In genomic region chr11:14974021-14974698, GRCh38 we compare ENCODE assay signal across 9 cellular contexts. TPM values are rescaled to one million over a fixed set of nuclear protein-coding genes. Genes with fewer than 3 reads are reported as not detected.
DNase-seq lines count a peak whose midpoint lies in the region; ATAC-seq and TF ChIP-seq lines count a peak whose summit lies in the region.
"Had no signal": no experiment of that assay in that cellular context is flagged by ENCODE, and none has a peak within 500 bp of the region (broad histone marks: within the 10 kb centered on the region; RNA-seq: fewer than 3 reads in every experiment).

No MANE protein-coding gene starts in this region.

- no peaks in the 10 kb centered on the region for H3K9me3 ChIP-seq in psoas muscle

- TF ChIP-seq CTCF in activated B cell treated with CpG ODN at 0.5 μM for 24 hours (IDR thresholded peaks at IDR 0.05) (no peak), glutamatergic neuron (IDR thresholded peaks at IDR 0.05; ENCODE audit: partially characterized antibody, unreplicated experiment) (no peak), psoas muscle (IDR thresholded peaks at IDR 0.05) (no peak)

- POLR2A ChIA-PET in activated B cell treated with CpG ODN at 0.5 μM for 24 hours (lab: Charles Lee) = interaction anchor here (0.6 to 2.0 kb wide), 4 partner anchors 82 to 395 kb away, joined by 3 to 8 read pairs (median 6); partner anchors contain the start of gene CYP2R1

- H3K36me3 Mint-ChIP-seq in activated B cell treated with CpG ODN at 0.5 μM for 24 hours (ENCODE audit: low read depth) (no peaks in the 10 kb centered on the region), glutamatergic neuron (ENCODE audit: unreplicated experiment) (no peaks in the 10 kb centered on the region)

- H3K27me3 ChIP-seq in psoas muscle (ENCODE audit: insufficient read depth in 3 of 3, low read length in 2 of 3) = peaks cover 3 to 71% (median 29%) of the 10 kb centered on the region in 3 donors

- peak; percentile 20 for ATAC-seq in GM18907 (IDR thresholded peaks at IDR 0.05; ENCODE audit: unreplicated experiment)
- no peak for ATAC-seq in activated B cell treated with CpG ODN at 0.5 μM for 24 hours (ENCODE audit: low read depth)
- ATAC-seq in psoas muscle = peak in 3 of 4 donors; percentile 37 to 57 (median 45)
- ATAC-seq in HG03135 (IDR thresholded peaks at IDR 0.05; ENCODE audit: unreplicated experiment) = no peak
- ATAC-seq in HG03175 (IDR thresholded peaks at IDR 0.05; ENCODE audit: unreplicated experiment) = no peak
- no peak for ATAC-seq in HG03520 (IDR thresholded peaks at IDR 0.05; ENCODE audit: unreplicated experiment)

- H3K9me3 Mint-ChIP-seq in activated B cell treated with CpG ODN at 0.5 μM for 24 hours = no peaks in the 10 kb centered on the region
- no peaks in the 10 kb centered on the region for H3K9me3 Mint-ChIP-seq in glutamatergic neuron (ENCODE audit: unreplicated experiment)

- intact Hi-C loops in activated B cell treated with CpG ODN at 0.5 μM for 24 hours (cut with micrococcal nuclease) = loop anchor here (1.0 to 5.0 kb wide), 5 partner anchors 32 to 1697 kb away; partner anchors contain the start of genes BMAL1 and CYP2R1
- intact Hi-C loops in psoas muscle (cut with DNase I) = loop anchor here (5.0 to 10.0 kb wide), 2 partner anchors 103 to 231 kb away; no protein-coding TSS in a partner anchor

- H3K4me1 ChIP-seq in psoas muscle = peaks cover 25% of the 10 kb centered on the region

- no peak for DNase-seq in activated B cell treated with CpG ODN at 0.5 μM for 24 hours
- DNase-seq in glutamatergic neuron = peak; percentile 33
- no peak for DNase-seq in psoas muscle
- DNase-seq in COR-L47 (lab: John Stamatoyannopoulos, UW) = no peak
- DNase-seq: NCI-H446 treated with DMSO at 0.1 percent for 48 hours had no signal

- CTCF ChIA-PET in activated B cell treated with CpG ODN at 0.5 μM for 24 hours (lab: Charles Lee) = interaction anchor here (0.9 to 4.1 kb wide), 4 partner anchors 32 to 821 kb away, joined by 3 to 23 read pairs (median 12); no protein-coding TSS in a partner anchor

- peaks cover 30% of the 10 kb centered on the region for H3K4me1 Mint-ChIP-seq in activated B cell treated with CpG ODN at 0.5 μM for 24 hours
- peaks cover 8% of the 10 kb centered on the region for H3K4me1 Mint-ChIP-seq in glutamatergic neuron (ENCODE audit: low read depth, unreplicated experiment)

- H3K4me3 ChIP-seq in psoas muscle = peak overlapping the region; percentile 54

- H3K27ac Mint-ChIP-seq in activated B cell treated with CpG ODN at 0.5 μM for 24 hours (no peak overlapping the region), glutamatergic neuron (ENCODE audit: unreplicated experiment) (no peak overlapping the region)

- WGBS in psoas muscle, 3 donors = 3 to 5% (median 3%) methylated on average over 40 of the region's 40 CpGs

- H3K27me3 Mint-ChIP-seq in activated B cell treated with CpG ODN at 0.5 μM for 24 hours (peaks cover 65% of the 10 kb centered on the region), glutamatergic neuron (ENCODE audit: unreplicated experiment) (peaks cover 28% of the 10 kb centered on the region)

- H3K27ac ChIP-seq in psoas muscle = no peak overlapping the region

- no peaks in the 10 kb centered on the region for H3K36me3 ChIP-seq in psoas muscle (ENCODE audit: insufficient read depth in 1 of 2, low read depth in 1 of 2)

- H3K4me3 Mint-ChIP-seq in activated B cell treated with CpG ODN at 0.5 μM for 24 hours (peak overlapping the region; percentile 62), glutamatergic neuron (ENCODE audit: unreplicated experiment) (peak overlapping the region; percentile 83)

RNA-seq across cellular contexts. Expression of gene CALCA, which starts 2.0 kb away (rescaled TPM):
- not detected in 2 replicates for total RNA-seq in activated B cell treated with CpG ODN at 0.5 μM for 24 hours
- not detected for total RNA-seq in glutamatergic neuron (ENCODE audit: unreplicated experiment)
- 1 to 10 TPM in 1 of 4 donors, under 1 TPM in 1, not detected in 2; 0.34 to 3.9 TPM for total RNA-seq in psoas muscle
- polyA plus RNA-seq in psoas muscle = 1 to 10 TPM in 1 of 3 donors, not detected in 2; 3.0 TPM

Comparison
In these comparisons a context has a peak if more than half of its experiments do, and no peak if none do; other contexts are left out.
1. ATAC-seq: peak in GM18907 (single experiment) and psoas muscle (3 of 4); none in activated B cell treated with CpG ODN at 0.5 μM for 24 hours (single experiment), HG03135 (single experiment), HG03175 (single experiment) and HG03520 (single experiment).